8 cellular contexts compared by ENCODE assay signal in genomic region chr9:122463828-122464632, GRCh38. TPM values are rescaled to one million over a fixed set of nuclear protein-coding genes. Genes with fewer than 3 reads are reported as not detected.
DNase-seq lines count a peak whose midpoint lies in the region; FAIRE-seq and TF ChIP-seq lines count a peak whose summit lies in the region.

No MANE protein-coding gene starts in this region.

- H3K4me1 Mint-ChIP-seq in type B pancreatic cell (ENCODE audit: unreplicated experiment), result peaks cover 3% of the 10 kb centered on the region

- peaks cover 55% of the 10 kb centered on the region for H3K27me3 Mint-ChIP-seq in type B pancreatic cell

- DNase-seq in COR-L47 (lab: John Stamatoyannopoulos, UW) (peak; percentile 82), GM20000 (ENCODE audit: low spot score) (peak; percentile 15), NCI-H146 (lab: John Stamatoyannopoulos, UW) (peak; percentile 72), iPS DF 19.7 (ENCODE audit: low read depth, low spot score) (peak; percentile 52), urothelium cell line (ENCODE audit: low spot score) (peak; percentile 64), type B pancreatic cell (ENCODE audit: extremely low spot score, unreplicated experiment) (no peak), foreskin melanocyte (no peak)
- DNase-seq in activated CD4-positive, alpha-beta T cell treated with anti-CD3 and anti-CD28 coated beads for 48 hours, result peak; percentile 49

- H3K36me3 Mint-ChIP-seq in type B pancreatic cell, result no peaks in the 10 kb centered on the region

- no peak overlapping the region for H3K4me3 Mint-ChIP-seq in type B pancreatic cell

- peak; percentile 20 for TF ChIP-seq CTCF in GM20000 (IDR thresholded peaks at IDR 0.05; ENCODE audit: extremely low read depth, missing control alignments)
- TF ChIP-seq CTCF in type B pancreatic cell (conservative IDR thresholded peaks at IDR 0.05), result no peak

- H3K27ac Mint-ChIP-seq in type B pancreatic cell, result no peak overlapping the region

- no peak for FAIRE-seq in urothelium cell line (lab: Jason Lieb, UNC)

- H3K9me3 Mint-ChIP-seq in type B pancreatic cell, result peaks cover 4% of the 10 kb centered on the region

RNA-seq across cellular contexts. Expression of gene OR1J1, which starts 13.7 kb away (rescaled TPM):
- not detected in 2 replicates for total RNA-seq in type B pancreatic cell (ENCODE audit: low replicate concordance)

RNA-seq across cellular contexts. Expression of gene OR1J2, which starts 46.6 kb away (rescaled TPM):
- not detected in 2 replicates for total RNA-seq in type B pancreatic cell (ENCODE audit: low replicate concordance)

RNA-seq across cellular contexts. Expression of gene OR1J4, which starts 54.9 kb away (rescaled TPM):
- total RNA-seq in type B pancreatic cell (ENCODE audit: low replicate concordance), result not detected in 2 replicates

Comparison
In these comparisons a context has a peak if more than half of its experiments do, and no peak if none do; other contexts are left out.
1. DNase-seq: peak in COR-L47 (single experiment), GM20000 (single experiment), NCI-H146 (single experiment), activated CD4-positive, alpha-beta T cell treated with anti-CD3 and anti-CD28 coated beads for 48 hours (single experiment), iPS DF 19.7 (single experiment) and urothelium cell line (single experiment); none in type B pancreatic cell (single experiment) and foreskin melanocyte (single experiment).